In genomic region chr15:60580650-60581415, GRCh38 we compare ENCODE assay signal across 1 cellular context.
TF ChIP-seq lines count a peak whose summit lies in the region.

No MANE protein-coding gene starts in this region.

TF ChIP-seq in HepG2, 621 proteins besides CTCF, POLR2A, EP300 and RAD21 (continued from another document):
- no peak for TF ChIP-seq FOXP1 (IDR thresholded peaks at IDR 0.05)
- 0 out of 2 replicates have a peak, but pooled peaks have one; percentile 6 for TF ChIP-seq FOXP1 (CRISPR knock-in tag; IDR thresholded peaks at IDR 0.05)
- TF ChIP-seq, protein P1, sequence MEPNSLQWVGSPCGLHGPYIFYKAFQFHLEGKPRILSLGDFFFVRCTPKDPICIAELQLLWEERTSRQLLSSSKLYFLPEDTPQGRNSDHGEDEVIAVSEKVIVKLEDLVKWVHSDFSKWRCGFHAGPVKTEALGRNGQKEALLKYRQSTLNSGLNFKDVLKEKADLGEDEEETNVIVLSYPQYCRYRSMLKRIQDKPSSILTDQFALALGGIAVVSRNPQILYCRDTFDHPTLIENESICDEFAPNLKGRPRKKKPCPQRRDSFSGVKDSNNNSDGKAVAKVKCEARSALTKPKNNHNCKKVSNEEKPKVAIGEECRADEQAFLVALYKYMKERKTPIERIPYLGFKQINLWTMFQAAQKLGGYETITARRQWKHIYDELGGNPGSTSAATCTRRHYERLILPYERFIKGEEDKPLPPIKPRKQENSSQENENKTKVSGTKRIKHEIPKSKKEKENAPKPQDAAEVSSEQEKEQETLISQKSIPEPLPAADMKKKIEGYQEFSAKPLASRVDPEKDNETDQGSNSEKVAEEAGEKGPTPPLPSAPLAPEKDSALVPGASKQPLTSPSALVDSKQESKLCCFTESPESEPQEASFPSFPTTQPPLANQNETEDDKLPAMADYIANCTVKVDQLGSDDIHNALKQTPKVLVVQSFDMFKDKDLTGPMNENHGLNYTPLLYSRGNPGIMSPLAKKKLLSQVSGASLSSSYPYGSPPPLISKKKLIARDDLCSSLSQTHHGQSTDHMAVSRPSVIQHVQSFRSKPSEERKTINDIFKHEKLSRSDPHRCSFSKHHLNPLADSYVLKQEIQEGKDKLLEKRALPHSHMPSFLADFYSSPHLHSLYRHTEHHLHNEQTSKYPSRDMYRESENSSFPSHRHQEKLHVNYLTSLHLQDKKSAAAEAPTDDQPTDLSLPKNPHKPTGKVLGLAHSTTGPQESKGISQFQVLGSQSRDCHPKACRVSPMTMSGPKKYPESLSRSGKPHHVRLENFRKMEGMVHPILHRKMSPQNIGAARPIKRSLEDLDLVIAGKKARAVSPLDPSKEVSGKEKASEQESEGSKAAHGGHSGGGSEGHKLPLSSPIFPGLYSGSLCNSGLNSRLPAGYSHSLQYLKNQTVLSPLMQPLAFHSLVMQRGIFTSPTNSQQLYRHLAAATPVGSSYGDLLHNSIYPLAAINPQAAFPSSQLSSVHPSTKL (CRISPR knock-in tag; IDR thresholded peaks at IDR 0.05), result 0 out of 2 replicates have a peak, but pooled peaks have one; percentile 11
- TF ChIP-seq TCF7 (IDR thresholded peaks at IDR 0.05; ENCODE audit: low read depth), result peak; percentile 80
- TF ChIP-seq ZNF496 (CRISPR knock-in tag; IDR thresholded peaks at IDR 0.05; ENCODE audit: insufficient replicate concordance), result no peak
- peak; percentile 66; the same call in 1 of the 2 replicates for TF ChIP-seq ZNF281 (CRISPR knock-in tag; IDR thresholded peaks at IDR 0.05; ENCODE audit: borderline replicate concordance)
- no peak for TF ChIP-seq NFE2 (CRISPR knock-in tag; IDR thresholded peaks at IDR 0.05)
TF ChIP-seq in HepG2: peak in this region for 8.
